ENCODE assay signal across 8 cellular contexts in genomic region chr12:67651380-67651695, GRCh38. TPM values are rescaled to one million over a fixed set of nuclear protein-coding genes. Genes with fewer than 3 reads are reported as not detected.
DNase-seq lines count a peak whose midpoint lies in the region; ATAC-seq lines count a peak whose summit lies in the region.

No MANE protein-coding gene starts in this region.

- peak overlapping the region; percentile 99 for H3K27ac Mint-ChIP-seq in T-helper 17 cell

- H3K36me3 ChIP-seq in neuron (ENCODE audit: insufficient read depth, low read length): peaks cover 22% of the 10 kb centered on the region

- H3K4me3 Mint-ChIP-seq in T-helper 17 cell: peak overlapping the region; percentile 100

- peak overlapping the region; percentile 90 for H3K4me3 ChIP-seq in neuron (ENCODE audit: low read length)

- peaks cover 15% of the 10 kb centered on the region for H3K36me3 Mint-ChIP-seq in T-helper 17 cell (ENCODE audit: low read depth)

- peaks cover 26% of the 10 kb centered on the region for H3K4me1 ChIP-seq in neuron (ENCODE audit: insufficient read depth, low read length)

- no peaks in the 10 kb centered on the region for H3K27me3 ChIP-seq in neuron (ENCODE audit: insufficient read depth, low read length)

- intact Hi-C loops in sciatic nerve (cut with DNase I): loop anchor here (10.0 kb wide), 1 partner anchor 217 kb away; no protein-coding TSS in a partner anchor

- H3K9me3 ChIP-seq in T-helper 17 cell (ENCODE audit: control insufficient read depth, low read length, poor library complexity, severe bottlenecking) (no peaks in the 10 kb centered on the region), neuron (ENCODE audit: low read length) (no peaks in the 10 kb centered on the region)

- H3K4me1 Mint-ChIP-seq in T-helper 17 cell: peaks cover 56% of the 10 kb centered on the region

- ATAC-seq in HG03175 (IDR thresholded peaks at IDR 0.05; ENCODE audit: unreplicated experiment): peak; percentile 43
- ATAC-seq in T-helper 17 cell: peak; percentile 45
- ATAC-seq in sciatic nerve: no peak
- no peak for ATAC-seq in GM18502 (IDR thresholded peaks at IDR 0.05; ENCODE audit: poor library complexity, unreplicated experiment)

- DNase-seq in activated effector memory CD4-positive, alpha-beta T cell treated with anti-CD3 and anti-CD28 coated beads, Interleukin-2, amount 50 U/mL, for 16 hours: peak; percentile 67
- DNase-seq in activated effector memory CD4-positive, alpha-beta T cell treated with Interleukin-2 at 50 U/mL for 16 hours: no peak
- DNase-seq in T-helper 17 cell (no peak), epidermal melanocyte (ENCODE audit: insufficient read length, low spot score) (peak; percentile 72), sciatic nerve (ENCODE audit: low spot score) (no peak)

- H2AFZ ChIP-seq in neuron (ENCODE audit: low read depth, low read length): no peak overlapping the region

- no peaks in the 10 kb centered on the region for H3K27me3 Mint-ChIP-seq in T-helper 17 cell

RNA-seq across cellular contexts. Expression of gene DYRK2, which starts 2.8 kb away (rescaled TPM):
- total RNA-seq in T-helper 17 cell (10 to 100 TPM; 85.6 to 88.9 TPM), sciatic nerve (25.5 TPM)

Comparison
In these comparisons a context has a peak if more than half of its experiments do, and no peak if none do; other contexts are left out.
1. DNase-seq: peak in activated effector memory CD4-positive, alpha-beta T cell treated with anti-CD3 and anti-CD28 coated beads, Interleukin-2, amount 50 U/mL, for 16 hours (single experiment) and epidermal melanocyte (single experiment); none in activated effector memory CD4-positive, alpha-beta T cell treated with Interleukin-2 at 50 U/mL for 16 hours (single experiment), T-helper 17 cell (0 of 3) and sciatic nerve (single experiment).
2. ATAC-seq: peak in HG03175 (single experiment) and T-helper 17 cell (single experiment); none in sciatic nerve (single experiment) and GM18502 (single experiment).